Comparison of ENCODE assay signal across 1 cellular context in the genomic region with DNA sequence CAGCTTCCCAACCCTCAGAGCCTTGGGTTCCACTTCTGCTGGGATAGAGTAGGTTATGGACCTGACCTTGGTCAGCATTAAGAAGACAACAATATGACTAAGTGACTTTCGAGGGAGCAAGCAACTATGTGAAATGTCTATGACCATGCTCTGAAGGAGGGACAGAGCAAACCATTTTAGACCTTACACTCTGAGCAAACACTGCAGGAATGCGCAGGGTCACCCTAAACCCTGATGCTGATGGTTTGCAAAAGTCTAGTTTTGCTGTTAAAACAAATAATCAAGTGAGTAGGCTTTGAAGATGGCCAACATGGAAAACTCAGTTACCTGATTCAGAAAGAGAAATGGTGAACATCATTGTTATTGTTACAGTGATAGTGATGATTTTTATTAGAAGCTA.
TF ChIP-seq lines count a peak whose summit lies in the region.

No MANE protein-coding gene starts in this region.

TF ChIP-seq in HepG2, 621 proteins besides CTCF, POLR2A, EP300 and RAD21 (continues in another document):
- TF ChIP-seq, protein P1, sequence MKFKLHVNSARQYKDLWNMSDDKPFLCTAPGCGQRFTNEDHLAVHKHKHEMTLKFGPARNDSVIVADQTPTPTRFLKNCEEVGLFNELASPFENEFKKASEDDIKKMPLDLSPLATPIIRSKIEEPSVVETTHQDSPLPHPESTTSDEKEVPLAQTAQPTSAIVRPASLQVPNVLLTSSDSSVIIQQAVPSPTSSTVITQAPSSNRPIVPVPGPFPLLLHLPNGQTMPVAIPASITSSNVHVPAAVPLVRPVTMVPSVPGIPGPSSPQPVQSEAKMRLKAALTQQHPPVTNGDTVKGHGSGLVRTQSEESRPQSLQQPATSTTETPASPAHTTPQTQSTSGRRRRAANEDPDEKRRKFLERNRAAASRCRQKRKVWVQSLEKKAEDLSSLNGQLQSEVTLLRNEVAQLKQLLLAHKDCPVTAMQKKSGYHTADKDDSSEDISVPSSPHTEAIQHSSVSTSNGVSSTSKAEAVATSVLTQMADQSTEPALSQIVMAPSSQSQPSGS (CRISPR knock-in tag; IDR thresholded peaks at IDR 0.05), result peak; percentile 65; the same call in 1 of the 2 replicates
- TF ChIP-seq GATAD1 (CRISPR knock-in tag; IDR thresholded peaks at IDR 0.05) (peak; percentile 37; the same call in 1 of the 2 replicates), HNRNPL (IDR thresholded peaks at IDR 0.05; ENCODE audit: low read depth, low read length) (no peak), NR2F1 (CRISPR knock-in tag; IDR thresholded peaks at IDR 0.05) (0 out of 4 replicates have a peak, but pooled peaks have one; percentile 21 to 39), NFKB2 (CRISPR knock-in tag; IDR thresholded peaks at IDR 0.05; ENCODE audit: borderline replicate concordance) (no peak), ZIK1 (CRISPR knock-in tag; IDR thresholded peaks at IDR 0.05; ENCODE audit: borderline replicate concordance, low read depth) (no peak), NFIB (CRISPR knock-in tag; IDR thresholded peaks at IDR 0.05; ENCODE audit: borderline replicate concordance) (no peak), CBX5 (CRISPR knock-in tag; IDR thresholded peaks at IDR 0.05; ENCODE audit: borderline replicate concordance) (no peak), ZNF543 (CRISPR knock-in tag; IDR thresholded peaks at IDR 0.05) (no peak), CREM (IDR thresholded peaks at IDR 0.05) (peak; percentile 64; the same call in 1 of the 2 replicates), CREM (CRISPR knock-in tag; IDR thresholded peaks at IDR 0.05) (no peak), ZNF12 (CRISPR knock-in tag; IDR thresholded peaks at IDR 0.05) (peak; percentile 99), SNAI1 (CRISPR knock-in tag; IDR thresholded peaks at IDR 0.05; ENCODE audit: borderline replicate concordance) (no peak), GFI1 (CRISPR knock-in tag; IDR thresholded peaks at IDR 0.05; ENCODE audit: borderline replicate concordance) (no peak), RFXANK (CRISPR knock-in tag; IDR thresholded peaks at IDR 0.05) (no peak), SOX13 (IDR thresholded peaks at IDR 0.05) (no peak), SOX13 (CRISPR knock-in tag; conservative IDR thresholded peaks at IDR 0.05 in 1 of 2, IDR thresholded peaks at IDR 0.05 in 1 of 2) (peak in 1 of 2 experiments; percentile 76; a peak in 2 of 4 replicates), ZNF367 (CRISPR knock-in tag; IDR thresholded peaks at IDR 0.05; ENCODE audit: borderline replicate concordance) (no peak), MED13 (CRISPR knock-in tag; IDR thresholded peaks at IDR 0.05) (no peak), SP1 (IDR thresholded peaks at IDR 0.05) (no peak), SP1 (CRISPR knock-in tag; IDR thresholded peaks at IDR 0.05) (no peak), DNMT1 (CRISPR knock-in tag; IDR thresholded peaks at IDR 0.05) (no peak), POLR2G (IDR thresholded peaks at IDR 0.05; ENCODE audit: low read depth, low read length) (no peak), ZNF709 (CRISPR knock-in tag; IDR thresholded peaks at IDR 0.05) (no peak), ZSCAN12 (CRISPR knock-in tag; IDR thresholded peaks at IDR 0.05) (no peak), JARID2 (CRISPR knock-in tag; IDR thresholded peaks at IDR 0.05; ENCODE audit: insufficient replicate concordance) (no peak), ASH2L (IDR thresholded peaks at IDR 0.05; ENCODE audit: insufficient read length, low read depth, low read length) (peak; percentile 29), HNRNPK (IDR thresholded peaks at IDR 0.05; ENCODE audit: low read depth, low read length, poor library complexity, severe bottlenecking) (no peak), HDAC2 (CRISPR knock-in tag; IDR thresholded peaks at IDR 0.05) (peak; percentile 68), NR2F6 (IDR thresholded peaks at IDR 0.05) (peak; percentile 85), NR2F6 (CRISPR knock-in tag; IDR thresholded peaks at IDR 0.05) (peak; percentile 89), NCOA1 (CRISPR knock-in tag; IDR thresholded peaks at IDR 0.05) (no peak), AGO2 (optimal IDR thresholded peaks at IDR 0.05; ENCODE audit: low read depth, low read length) (no peak)
- TF ChIP-seq, protein P2, sequence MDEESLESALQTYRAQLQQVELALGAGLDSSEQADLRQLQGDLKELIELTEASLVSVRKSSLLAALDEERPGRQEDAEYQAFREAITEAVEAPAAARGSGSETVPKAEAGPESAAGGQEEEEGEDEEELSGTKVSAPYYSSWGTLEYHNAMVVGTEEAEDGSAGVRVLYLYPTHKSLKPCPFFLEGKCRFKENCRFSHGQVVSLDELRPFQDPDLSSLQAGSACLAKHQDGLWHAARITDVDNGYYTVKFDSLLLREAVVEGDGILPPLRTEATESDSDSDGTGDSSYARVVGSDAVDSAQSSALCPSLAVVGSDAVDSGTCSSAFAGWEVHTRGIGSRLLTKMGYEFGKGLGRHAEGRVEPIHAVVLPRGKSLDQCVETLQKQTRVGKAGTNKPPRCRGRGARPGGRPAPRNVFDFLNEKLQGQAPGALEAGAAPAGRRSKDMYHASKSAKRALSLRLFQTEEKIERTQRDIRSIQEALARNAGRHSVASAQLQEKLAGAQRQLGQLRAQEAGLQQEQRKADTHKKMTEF (CRISPR knock-in tag; IDR thresholded peaks at IDR 0.05), result peak; percentile 48; the same call in 1 of the 2 replicates
- TF ChIP-seq, protein P3, sequence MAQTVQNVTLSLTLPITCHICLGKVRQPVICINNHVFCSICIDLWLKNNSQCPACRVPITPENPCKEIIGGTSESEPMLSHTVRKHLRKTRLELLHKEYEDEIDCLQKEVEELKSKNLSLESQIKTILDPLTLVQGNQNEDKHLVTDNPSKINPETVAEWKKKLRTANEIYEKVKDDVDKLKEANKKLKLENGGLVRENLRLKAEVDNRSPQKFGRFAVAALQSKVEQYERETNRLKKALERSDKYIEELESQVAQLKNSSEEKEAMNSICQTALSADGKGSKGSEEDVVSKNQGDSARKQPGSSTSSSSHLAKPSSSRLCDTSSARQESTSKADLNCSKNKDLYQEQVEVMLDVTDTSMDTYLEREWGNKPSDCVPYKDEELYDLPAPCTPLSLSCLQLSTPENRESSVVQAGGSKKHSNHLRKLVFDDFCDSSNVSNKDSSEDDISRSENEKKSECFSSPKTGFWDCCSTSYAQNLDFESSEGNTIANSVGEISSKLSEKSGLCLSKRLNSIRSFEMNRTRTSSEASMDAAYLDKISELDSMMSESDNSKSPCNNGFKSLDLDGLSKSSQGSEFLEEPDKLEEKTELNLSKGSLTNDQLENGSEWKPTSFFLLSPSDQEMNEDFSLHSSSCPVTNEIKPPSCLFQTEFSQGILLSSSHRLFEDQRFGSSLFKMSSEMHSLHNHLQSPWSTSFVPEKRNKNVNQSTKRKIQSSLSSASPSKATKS (CRISPR knock-in tag; IDR thresholded peaks at IDR 0.05), result no peak
- TF ChIP-seq, protein P4, sequence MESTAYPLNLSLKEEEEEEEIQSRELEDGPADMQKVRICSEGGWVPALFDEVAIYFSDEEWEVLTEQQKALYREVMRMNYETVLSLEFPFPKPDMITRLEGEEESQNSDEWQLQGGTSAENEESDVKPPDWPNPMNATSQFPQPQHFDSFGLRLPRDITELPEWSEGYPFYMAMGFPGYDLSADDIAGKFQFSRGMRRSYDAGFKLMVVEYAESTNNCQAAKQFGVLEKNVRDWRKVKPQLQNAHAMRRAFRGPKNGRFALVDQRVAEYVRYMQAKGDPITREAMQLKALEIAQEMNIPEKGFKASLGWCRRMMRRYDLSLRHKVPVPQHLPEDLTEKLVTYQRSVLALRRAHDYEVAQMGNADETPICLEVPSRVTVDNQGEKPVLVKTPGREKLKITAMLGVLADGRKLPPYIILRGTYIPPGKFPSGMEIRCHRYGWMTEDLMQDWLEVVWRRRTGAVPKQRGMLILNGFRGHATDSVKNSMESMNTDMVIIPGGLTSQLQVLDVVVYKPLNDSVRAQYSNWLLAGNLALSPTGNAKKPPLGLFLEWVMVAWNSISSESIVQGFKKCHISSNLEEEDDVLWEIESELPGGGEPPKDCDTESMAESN (CRISPR knock-in tag; conservative IDR thresholded peaks at IDR 0.05), result no peak
- TF ChIP-seq, protein P5, sequence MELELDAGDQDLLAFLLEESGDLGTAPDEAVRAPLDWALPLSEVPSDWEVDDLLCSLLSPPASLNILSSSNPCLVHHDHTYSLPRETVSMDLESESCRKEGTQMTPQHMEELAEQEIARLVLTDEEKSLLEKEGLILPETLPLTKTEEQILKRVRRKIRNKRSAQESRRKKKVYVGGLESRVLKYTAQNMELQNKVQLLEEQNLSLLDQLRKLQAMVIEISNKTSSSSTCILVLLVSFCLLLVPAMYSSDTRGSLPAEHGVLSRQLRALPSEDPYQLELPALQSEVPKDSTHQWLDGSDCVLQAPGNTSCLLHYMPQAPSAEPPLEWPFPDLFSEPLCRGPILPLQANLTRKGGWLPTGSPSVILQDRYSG (CRISPR knock-in tag; IDR thresholded peaks at IDR 0.05), result no peak
- TF ChIP-seq, protein P6, sequence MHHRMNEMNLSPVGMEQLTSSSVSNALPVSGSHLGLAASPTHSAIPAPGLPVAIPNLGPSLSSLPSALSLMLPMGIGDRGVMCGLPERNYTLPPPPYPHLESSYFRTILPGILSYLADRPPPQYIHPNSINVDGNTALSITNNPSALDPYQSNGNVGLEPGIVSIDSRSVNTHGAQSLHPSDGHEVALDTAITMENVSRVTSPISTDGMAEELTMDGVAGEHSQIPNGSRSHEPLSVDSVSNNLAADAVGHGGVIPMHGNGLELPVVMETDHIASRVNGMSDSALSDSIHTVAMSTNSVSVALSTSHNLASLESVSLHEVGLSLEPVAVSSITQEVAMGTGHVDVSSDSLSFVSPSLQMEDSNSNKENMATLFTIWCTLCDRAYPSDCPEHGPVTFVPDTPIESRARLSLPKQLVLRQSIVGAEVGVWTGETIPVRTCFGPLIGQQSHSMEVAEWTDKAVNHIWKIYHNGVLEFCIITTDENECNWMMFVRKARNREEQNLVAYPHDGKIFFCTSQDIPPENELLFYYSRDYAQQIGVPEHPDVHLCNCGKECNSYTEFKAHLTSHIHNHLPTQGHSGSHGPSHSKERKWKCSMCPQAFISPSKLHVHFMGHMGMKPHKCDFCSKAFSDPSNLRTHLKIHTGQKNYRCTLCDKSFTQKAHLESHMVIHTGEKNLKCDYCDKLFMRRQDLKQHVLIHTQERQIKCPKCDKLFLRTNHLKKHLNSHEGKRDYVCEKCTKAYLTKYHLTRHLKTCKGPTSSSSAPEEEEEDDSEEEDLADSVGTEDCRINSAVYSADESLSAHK (CRISPR knock-in tag; IDR thresholded peaks at IDR 0.05; ENCODE audit: borderline replicate concordance), result no peak
- TF ChIP-seq, protein P7, sequence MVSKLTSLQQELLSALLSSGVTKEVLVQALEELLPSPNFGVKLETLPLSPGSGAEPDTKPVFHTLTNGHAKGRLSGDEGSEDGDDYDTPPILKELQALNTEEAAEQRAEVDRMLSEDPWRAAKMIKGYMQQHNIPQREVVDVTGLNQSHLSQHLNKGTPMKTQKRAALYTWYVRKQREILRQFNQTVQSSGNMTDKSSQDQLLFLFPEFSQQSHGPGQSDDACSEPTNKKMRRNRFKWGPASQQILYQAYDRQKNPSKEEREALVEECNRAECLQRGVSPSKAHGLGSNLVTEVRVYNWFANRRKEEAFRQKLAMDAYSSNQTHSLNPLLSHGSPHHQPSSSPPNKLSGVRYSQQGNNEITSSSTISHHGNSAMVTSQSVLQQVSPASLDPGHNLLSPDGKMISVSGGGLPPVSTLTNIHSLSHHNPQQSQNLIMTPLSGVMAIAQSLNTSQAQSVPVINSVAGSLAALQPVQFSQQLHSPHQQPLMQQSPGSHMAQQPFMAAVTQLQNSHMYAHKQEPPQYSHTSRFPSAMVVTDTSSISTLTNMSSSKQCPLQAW (CRISPR knock-in tag; IDR thresholded peaks at IDR 0.05), result no peak
- TF ChIP-seq, protein P8, sequence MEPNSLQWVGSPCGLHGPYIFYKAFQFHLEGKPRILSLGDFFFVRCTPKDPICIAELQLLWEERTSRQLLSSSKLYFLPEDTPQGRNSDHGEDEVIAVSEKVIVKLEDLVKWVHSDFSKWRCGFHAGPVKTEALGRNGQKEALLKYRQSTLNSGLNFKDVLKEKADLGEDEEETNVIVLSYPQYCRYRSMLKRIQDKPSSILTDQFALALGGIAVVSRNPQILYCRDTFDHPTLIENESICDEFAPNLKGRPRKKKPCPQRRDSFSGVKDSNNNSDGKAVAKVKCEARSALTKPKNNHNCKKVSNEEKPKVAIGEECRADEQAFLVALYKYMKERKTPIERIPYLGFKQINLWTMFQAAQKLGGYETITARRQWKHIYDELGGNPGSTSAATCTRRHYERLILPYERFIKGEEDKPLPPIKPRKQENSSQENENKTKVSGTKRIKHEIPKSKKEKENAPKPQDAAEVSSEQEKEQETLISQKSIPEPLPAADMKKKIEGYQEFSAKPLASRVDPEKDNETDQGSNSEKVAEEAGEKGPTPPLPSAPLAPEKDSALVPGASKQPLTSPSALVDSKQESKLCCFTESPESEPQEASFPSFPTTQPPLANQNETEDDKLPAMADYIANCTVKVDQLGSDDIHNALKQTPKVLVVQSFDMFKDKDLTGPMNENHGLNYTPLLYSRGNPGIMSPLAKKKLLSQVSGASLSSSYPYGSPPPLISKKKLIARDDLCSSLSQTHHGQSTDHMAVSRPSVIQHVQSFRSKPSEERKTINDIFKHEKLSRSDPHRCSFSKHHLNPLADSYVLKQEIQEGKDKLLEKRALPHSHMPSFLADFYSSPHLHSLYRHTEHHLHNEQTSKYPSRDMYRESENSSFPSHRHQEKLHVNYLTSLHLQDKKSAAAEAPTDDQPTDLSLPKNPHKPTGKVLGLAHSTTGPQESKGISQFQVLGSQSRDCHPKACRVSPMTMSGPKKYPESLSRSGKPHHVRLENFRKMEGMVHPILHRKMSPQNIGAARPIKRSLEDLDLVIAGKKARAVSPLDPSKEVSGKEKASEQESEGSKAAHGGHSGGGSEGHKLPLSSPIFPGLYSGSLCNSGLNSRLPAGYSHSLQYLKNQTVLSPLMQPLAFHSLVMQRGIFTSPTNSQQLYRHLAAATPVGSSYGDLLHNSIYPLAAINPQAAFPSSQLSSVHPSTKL (CRISPR knock-in tag; IDR thresholded peaks at IDR 0.05), result peak; percentile 86
- TF ChIP-seq, protein P9, sequence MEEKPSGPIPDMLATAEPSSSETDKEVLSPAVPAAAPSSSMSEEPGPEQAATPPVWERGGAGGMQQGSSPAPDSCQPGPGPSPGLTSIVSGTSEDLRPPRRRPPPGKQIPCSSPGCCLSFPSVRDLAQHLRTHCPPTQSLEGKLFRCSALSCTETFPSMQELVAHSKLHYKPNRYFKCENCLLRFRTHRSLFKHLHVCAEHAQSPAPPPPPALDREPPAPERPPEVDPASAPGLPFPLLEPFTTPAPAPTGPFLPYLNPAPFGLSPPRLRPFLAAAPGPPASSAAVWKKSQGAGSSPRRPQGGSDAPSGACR (CRISPR knock-in tag; IDR thresholded peaks at IDR 0.05), result no peak
- TF ChIP-seq, protein P10, sequence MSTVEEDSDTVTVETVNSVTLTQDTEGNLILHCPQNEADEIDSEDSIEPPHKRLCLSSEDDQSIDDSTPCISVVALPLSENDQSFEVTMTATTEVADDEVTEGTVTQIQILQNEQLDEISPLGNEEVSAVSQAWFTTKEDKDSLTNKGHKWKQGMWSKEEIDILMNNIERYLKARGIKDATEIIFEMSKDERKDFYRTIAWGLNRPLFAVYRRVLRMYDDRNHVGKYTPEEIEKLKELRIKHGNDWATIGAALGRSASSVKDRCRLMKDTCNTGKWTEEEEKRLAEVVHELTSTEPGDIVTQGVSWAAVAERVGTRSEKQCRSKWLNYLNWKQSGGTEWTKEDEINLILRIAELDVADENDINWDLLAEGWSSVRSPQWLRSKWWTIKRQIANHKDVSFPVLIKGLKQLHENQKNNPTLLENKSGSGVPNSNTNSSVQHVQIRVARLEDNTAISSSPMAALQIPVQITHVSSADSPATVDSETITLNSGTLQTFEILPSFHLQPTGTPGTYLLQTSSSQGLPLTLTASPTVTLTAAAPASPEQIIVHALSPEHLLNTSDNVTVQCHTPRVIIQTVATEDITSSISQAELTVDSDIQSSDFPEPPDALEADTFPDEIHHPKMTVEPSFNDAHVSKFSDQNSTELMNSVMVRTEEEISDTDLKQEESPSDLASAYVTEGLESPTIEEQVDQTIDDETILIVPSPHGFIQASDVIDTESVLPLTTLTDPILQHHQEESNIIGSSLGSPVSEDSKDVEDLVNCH (CRISPR knock-in tag; IDR thresholded peaks at IDR 0.05), result no peak
